Comparison of ENCODE assay signal across 13 cellular contexts in the genomic region with DNA sequence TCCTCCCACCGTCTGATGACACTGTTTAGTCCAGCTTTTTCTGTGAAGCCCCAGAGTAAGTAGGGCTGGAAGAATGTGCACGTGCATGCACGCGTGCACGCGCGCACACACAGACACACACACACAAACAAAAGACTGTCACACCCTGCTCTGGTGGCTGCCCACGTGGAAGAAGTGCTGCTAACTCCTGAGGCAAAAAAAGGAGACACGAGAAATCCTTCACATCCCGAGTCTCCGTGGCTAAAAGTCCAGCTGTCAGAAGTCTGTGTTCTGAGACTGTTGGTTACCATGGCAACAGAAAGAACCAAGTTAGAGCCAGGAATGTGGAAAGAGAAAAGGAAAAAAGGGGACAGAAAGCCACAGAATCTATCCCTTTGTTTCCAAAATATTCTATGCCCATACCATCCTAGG. TPM values are rescaled to one million over a fixed set of nuclear protein-coding genes. Genes with fewer than 3 reads are reported as not detected.
DNase-seq lines count a peak whose midpoint lies in the region; ATAC-seq and TF ChIP-seq lines count a peak whose summit lies in the region.
"Had no signal": no experiment of that assay in that cellular context is flagged by ENCODE, and none has a peak within 500 bp of the region (broad histone marks: within the 10 kb centered on the region; RNA-seq: fewer than 3 reads in every experiment).

No MANE protein-coding gene starts in this region.

- peak overlapping the region; percentile 17; the same call in 1 of the 2 replicates for H2BK120ac ChIP-seq in IMR-90 (ENCODE audit: low read depth, low read length)

- peak overlapping the region; percentile 80 for H3K4me2 ChIP-seq in IMR-90 (ENCODE audit: low read depth, low read length)
- H3K4me2 ChIP-seq: BLaER1 had no signal

- TF ChIP-seq RAD21 in IMR-90 (IDR thresholded peaks at IDR 0.05; ENCODE audit: low read length) = no peak

- no peaks in the 10 kb centered on the region for H3K9me1 ChIP-seq in IMR-90 (ENCODE audit: insufficient read depth, low read length)

- no TSS peak for BruUV-seq in IMR-90 (replicated peaks; lab: Mats Ljungman, UMichigan)

- H3K27ac ChIP-seq in AG04450 (ENCODE audit: low read depth, low read length) (no peak overlapping the region), IMR-90 (ENCODE audit: insufficient read depth, low read length) (peak overlapping the region; percentile 48; the same call in 1 of the 2 replicates), dorsolateral prefrontal cortex (peak overlapping the region in 47 of 59 donors; percentile 19 to 84 (median 59))
- no peak overlapping the region for H3K27ac ChIP-seq in naive thymus-derived CD4-positive, alpha-beta T cell (ENCODE audit: low read depth, low read length)
- H3K27ac ChIP-seq: BLaER1 had no signal

- no peak overlapping the region for H2AK9ac ChIP-seq in IMR-90 (replicated peaks; ENCODE audit: low read depth, low read length, poor library complexity)

- H3K9ac ChIP-seq in IMR-90 (ENCODE audit: low read depth, low read length) = no peak overlapping the region
- H3K9ac ChIP-seq: BLaER1 had no signal

- H3K4ac ChIP-seq in IMR-90 (ENCODE audit: low read depth, low read length) = 0 out of 2 replicates have a peak overlapping the region, but pooled peaks have one; percentile 1

- ATAC-seq in IMR-90 (ENCODE audit: low read depth) = peak; percentile 72
- ATAC-seq in naive thymus-derived CD4-positive, alpha-beta T cell = no peak
- no peak for ATAC-seq in GM19452 (IDR thresholded peaks at IDR 0.05; ENCODE audit: unreplicated experiment)
- ATAC-seq: natural killer cell had no signal

- no peak overlapping the region for H2BK15ac ChIP-seq in IMR-90 (ENCODE audit: low read depth, low read length)

- H3K56ac ChIP-seq in IMR-90 (ENCODE audit: extremely low read depth, insufficient read depth, low read length) = no peak overlapping the region; the same call in 1 of the 2 replicates

- H3K27me3 ChIP-seq in AG04450 (ENCODE audit: control insufficient read depth, insufficient read depth, low read length) (no peaks in the 10 kb centered on the region), IMR-90 (ENCODE audit: control insufficient read depth, insufficient read depth, low read length) (no peaks in the 10 kb centered on the region), dorsolateral prefrontal cortex (no peaks in the 10 kb centered on the region)
- H3K27me3 ChIP-seq in naive thymus-derived CD4-positive, alpha-beta T cell (ENCODE audit: control insufficient read depth in 2 of 2, insufficient read depth in 2 of 2, low read length in 2 of 2) = no peaks in the 10 kb centered on the region
- H3K27me3 ChIP-seq: BLaER1 had no signal

- no peak for TF ChIP-seq POLR2A in IMR-90 (IDR thresholded peaks at IDR 0.05; ENCODE audit: low read depth, low read length)

- H3K18ac ChIP-seq in IMR-90 (ENCODE audit: low read depth, low read length) = no peak overlapping the region

- dilution Hi-C loops in IMR-90 (cut with HindIII; ENCODE audit: low sequenced_read_pairs, unreplicated experiment) = no loop called here

- intact Hi-C loops in IMR-90 (cut with micrococcal nuclease) (no loop called here), dorsolateral prefrontal cortex (cut with DNase I) (no loop called here)
- intact Hi-C loops in naive thymus-derived CD4-positive, alpha-beta T cell (cut with micrococcal nuclease) = no loop called here

- H4K91ac ChIP-seq in IMR-90 (ENCODE audit: insufficient read depth, low read depth, low read length) = no peak overlapping the region

- H3K9me3 ChIP-seq in AG04450 (ENCODE audit: control insufficient read depth, insufficient read depth, low read length) = no peaks in the 10 kb centered on the region
- H3K9me3 ChIP-seq in IMR-90 (ENCODE audit: control insufficient read depth, insufficient read depth, low read length) = no peaks in the 10 kb centered on the region
- no peaks in the 10 kb centered on the region for H3K9me3 ChIP-seq in naive thymus-derived CD4-positive, alpha-beta T cell (ENCODE audit: control insufficient read depth in 2 of 3, low read length in 3 of 3)
- H3K9me3 ChIP-seq: BLaER1 had no signal

- 0 out of 2 replicates have a peak overlapping the region, but pooled peaks have one; percentile 3 for H3K14ac ChIP-seq in IMR-90 (replicated peaks; ENCODE audit: low read depth, low read length)

- H3K4me1 Mint-ChIP-seq in naive thymus-derived CD4-positive, alpha-beta T cell = no peaks in the 10 kb centered on the region
- H3K4me1 Mint-ChIP-seq: natural killer cell had no signal

- 0% methylated on average over 1 of the region's 11 CpGs; no CpG with 5 or more reads in 1 of the 2 experiments for WGBS in IMR-90 (ENCODE audit: extremely low coverage in 2 of 2, insufficient read length in 1 of 2), 2 experiments

- CTCF ChIA-PET in AG04450 (lab: Charles Lee) (interaction anchor here (0.6 kb wide), 1 partner anchor 68 kb away, joined by 3 read pairs; no protein-coding TSS in a partner anchor), IMR-90 (lab: Yijun Ruan, JAX) (interaction anchor here (0.7 kb wide), 1 partner anchor 68 kb away, joined by 3 read pairs; no protein-coding TSS in a partner anchor)
- CTCF ChIA-PET in naive thymus-derived CD4-positive, alpha-beta T cell (lab: Charles Lee) = no interaction called here

- H4K20me1 ChIP-seq in IMR-90 (ENCODE audit: insufficient read depth, low read length) = no peaks in the 10 kb centered on the region
- H4K20me1 ChIP-seq: BLaER1 had no signal

- TF ChIP-seq CTCF in AG04450 (IDR thresholded peaks at IDR 0.05; ENCODE audit: low read depth, low read length) (no peak), IMR-90 (conservative IDR thresholded peaks at IDR 0.05; ENCODE audit: low read depth, low read length) (no peak), dorsolateral prefrontal cortex (IDR thresholded peaks at IDR 0.05 in 54 of 56, conservative IDR thresholded peaks at IDR 0.05 in 2 of 56; ENCODE audit: low read depth in 1 of 56, partially characterized antibody in 56 of 56) (no peak)

- POLR2A ChIA-PET in AG04450 (lab: Yijun Ruan, JAX) = no interaction called here
- POLR2A ChIA-PET in IMR-90 (lab: Charles Lee; ENCODE audit: unreplicated experiment) = no interaction called here
- POLR2A ChIA-PET in naive thymus-derived CD4-positive, alpha-beta T cell (lab: Charles Lee) = no interaction called here

- H3K27ac Mint-ChIP-seq in naive thymus-derived CD4-positive, alpha-beta T cell = no peak overlapping the region
- H3K27ac Mint-ChIP-seq: natural killer cell had no signal

- peaks cover 0 to 5% (median 0%) of the 10 kb centered on the region in 5 donors for H3K27me3 Mint-ChIP-seq in naive thymus-derived CD4-positive, alpha-beta T cell

- no peak overlapping the region for H2BK5ac ChIP-seq in IMR-90 (ENCODE audit: low read depth, low read length, poor library complexity, severe bottlenecking)

- H2AFZ ChIP-seq in IMR-90 (replicated peaks; ENCODE audit: low read length, poor library complexity) = peak overlapping the region; percentile 67

- peak overlapping the region; percentile 9; the same call in 1 of the 2 replicates for H3K23ac ChIP-seq in IMR-90 (ENCODE audit: low read depth, low read length)

- H4K5ac ChIP-seq in IMR-90 (ENCODE audit: low read depth, low read length) = no peak overlapping the region

- peaks cover 0 to 6% (median 2%) of the 10 kb centered on the region in 11 donors for H3K9me3 Mint-ChIP-seq in naive thymus-derived CD4-positive, alpha-beta T cell
- H3K9me3 Mint-ChIP-seq: natural killer cell had no signal

- H3K4me1 ChIP-seq in IMR-90 (ENCODE audit: control insufficient read depth, insufficient read depth, low read length) = peaks cover 10% of the 10 kb centered on the region
- H3K4me1 ChIP-seq in naive thymus-derived CD4-positive, alpha-beta T cell (ENCODE audit: control insufficient read depth in 2 of 2, insufficient read depth in 2 of 2, low read length in 2 of 2) = no peaks in the 10 kb centered on the region
- H3K4me1 ChIP-seq: BLaER1 had no signal

- no peaks in the 10 kb centered on the region for H3K36me3 ChIP-seq in IMR-90 (ENCODE audit: control insufficient read depth, insufficient read depth, low read length)
- no peaks in the 10 kb centered on the region for H3K36me3 ChIP-seq in naive thymus-derived CD4-positive, alpha-beta T cell (ENCODE audit: control insufficient read depth in 2 of 3, insufficient read depth in 3 of 3, low read length in 3 of 3)
- H3K36me3 ChIP-seq: BLaER1 had no signal

- DNase-seq in AG04450 (ENCODE audit: low read depth, low spot score) (peak; percentile 26), IMR-90 (peak; percentile 71), dorsolateral prefrontal cortex (peak; percentile 4 to 82 (median 60)), middle frontal gyrus (ENCODE audit: extremely low spot score, low spot score) (peak; percentile 65), 8988T (no peak), dermis blood vessel endothelial cell (no peak)
- DNase-seq in naive thymus-derived CD4-positive, alpha-beta T cell = no peak
- DNase-seq: cerebellar nuclear complex, natural killer cell, NCI-H1105, OCI-M1 had no signal

- in situ Hi-C loops in IMR-90 (cut with MboI; ENCODE audit: low sequenced_read_pairs) = no loop called here

- H2AK5ac ChIP-seq in IMR-90 (ENCODE audit: low read depth, low read length) = no peak overlapping the region

- H3K4me3 Mint-ChIP-seq in naive thymus-derived CD4-positive, alpha-beta T cell = no peak overlapping the region
- H3K4me3 Mint-ChIP-seq: natural killer cell had no signal

- H3K4me3 ChIP-seq in AG04450 (ENCODE audit: low read depth, low read length) (peak overlapping the region; percentile 37), IMR-90 (ENCODE audit: insufficient read depth, low read depth, low read length) (peak overlapping the region; percentile 20), dorsolateral prefrontal cortex (peak overlapping the region in 32 of 59 donors; percentile 1 to 47 (median 28))
- no peak overlapping the region for H3K4me3 ChIP-seq in naive thymus-derived CD4-positive, alpha-beta T cell (ENCODE audit: low read length)
- H3K4me3 ChIP-seq: BLaER1 had no signal

- H2BK20ac ChIP-seq in IMR-90 (ENCODE audit: low read depth, low read length) = 0 out of 2 replicates have a peak overlapping the region, but pooled peaks have one; percentile 0

- peaks cover 0 to 31% (median 19%) of the 10 kb centered on the region in 5 donors for H3K36me3 Mint-ChIP-seq in naive thymus-derived CD4-positive, alpha-beta T cell
- H3K36me3 Mint-ChIP-seq: natural killer cell had no signal

- H4K8ac ChIP-seq in IMR-90 (ENCODE audit: low read depth in 2 of 2, low read length in 2 of 2) = peak overlapping the region in 1 of 2 experiments; percentile 49; a peak in 1 of 4 replicates

- H3K79me1 ChIP-seq in IMR-90 (ENCODE audit: low read depth in 1 of 2, low read length in 2 of 2) = no peaks in the 10 kb centered on the region

RNA-seq across cellular contexts. Expression of a gene that starts 1.5 kb away (rescaled TPM):
- polyA plus RNA-seq in AG04450 (2011; rRNA removed) (not detected in 2 replicates), IMR-90 (2012; rRNA removed) (not detected in 2 replicates)
- polyA minus RNA-seq in AG04450 (2011; rRNA and poly(A)+ RNA removed) = not detected in 2 replicates
- total RNA-seq in IMR-90 (2012; rRNA removed) (not detected in 2 replicates), dorsolateral prefrontal cortex (under 1 TPM in 10 of 120 experiments, not detected in 110; 0.42 to 0.83 (median 0.60) TPM), dermis blood vessel endothelial cell (not detected in 2 replicates)
- polyA plus RNA-seq in IMR-90 (2012; cell fraction: cytosol; rRNA removed) = not detected in 2 replicates
- not detected in 2 replicates for polyA plus RNA-seq in IMR-90 (2012; cell fraction: nucleus; rRNA removed; ENCODE audit: low replicate concordance)
- not detected for total RNA-seq in naive thymus-derived CD4-positive, alpha-beta T cell
- polyA plus RNA-seq in naive thymus-derived CD4-positive, alpha-beta T cell = not detected
- total RNA-seq: natural killer cell had no signal

Comparison
In these comparisons a context has a peak if more than half of its experiments do, and no peak if none do; other contexts are left out.
1. DNase-seq: peak in AG04450 (single experiment), IMR-90 (single experiment), dorsolateral prefrontal cortex (10 of 10) and middle frontal gyrus (single experiment); none in 8988T (single experiment), naive thymus-derived CD4-positive, alpha-beta T cell (0 of 9) and dermis blood vessel endothelial cell (single experiment).
2. H3K27ac ChIP-seq: peak in IMR-90 (single experiment) and dorsolateral prefrontal cortex (47 of 59); none in AG04450 (single experiment) and naive thymus-derived CD4-positive, alpha-beta T cell (single experiment).